ENCODE assay signal across 13 cellular contexts in the genomic region with DNA sequence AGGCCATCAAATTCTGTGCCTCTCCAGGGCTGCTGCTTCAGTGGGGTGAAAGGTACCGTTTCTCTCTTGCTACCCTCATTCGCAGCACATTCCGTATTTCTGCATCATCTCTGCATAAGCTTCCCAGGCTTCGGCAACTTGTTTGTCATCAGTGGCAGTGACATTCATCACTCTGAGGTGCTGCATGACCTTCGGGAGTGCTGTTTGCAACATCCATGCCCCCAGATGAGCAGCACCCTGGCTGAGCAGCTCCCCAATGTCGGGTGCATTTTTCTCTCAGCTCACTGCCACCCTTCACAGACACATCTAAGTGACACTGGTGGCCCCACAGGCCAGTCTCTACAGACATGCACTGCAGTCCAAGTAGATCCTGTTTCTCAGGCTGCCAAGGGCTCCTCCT. TPM values are rescaled to one million over a fixed set of nuclear protein-coding genes. Genes with fewer than 3 reads are reported as not detected.
A peak's percentile ranks its signal among the peaks of the same experiment; 100 is the strongest.
DNase-seq lines count a peak whose midpoint lies in the region; ATAC-seq and TF ChIP-seq lines count a peak whose summit lies in the region.
"Had no signal": no experiment of that assay in that cellular context is flagged by ENCODE, and none has a peak within 500 bp of the region (broad histone marks: within the 10 kb centered on the region; RNA-seq: fewer than 3 reads in every experiment).

No MANE protein-coding gene starts in this region.

- peak overlapping the region; percentile 41 for H3K4me3 Mint-ChIP-seq in activated B cell treated with CpG ODN at 0.5 μM for 24 hours
- peak overlapping the region; percentile 61 to 62 for H3K4me3 Mint-ChIP-seq in stimulated activated naive B cell treated with anti-CD40 and anti-IgM and Interleukin-4, amounts not matched to agents 10 μg/mL and 1 μg/mL and 100 μg/mL, for 72 hours
- H3K4me3 Mint-ChIP-seq: activated CD8-positive, alpha-beta T cell treated with anti-CD3 and anti-CD28 coated beads, Interleukin-2, amount 10 ng/mL, durations not matched to agents 7 days and 5 days had no signal

- peaks cover 1% of the 10 kb centered on the region for H3K27me3 Mint-ChIP-seq in activated B cell treated with CpG ODN at 0.5 μM for 24 hours
- peaks cover 0 to 3% of the 10 kb centered on the region in 2 donors for H3K27me3 Mint-ChIP-seq in stimulated activated naive B cell treated with anti-CD40 and anti-IgM and Interleukin-4, amounts not matched to agents 10 μg/mL and 1 μg/mL and 100 μg/mL, for 72 hours

- H3K9me3 Mint-ChIP-seq in activated B cell treated with CpG ODN at 0.5 μM for 24 hours: no peaks in the 10 kb centered on the region
- no peaks in the 10 kb centered on the region for H3K9me3 Mint-ChIP-seq in stimulated activated naive B cell treated with anti-CD40 and anti-IgM and Interleukin-4, amounts not matched to agents 10 μg/mL and 1 μg/mL and 100 μg/mL, for 72 hours

- H3K36me3 Mint-ChIP-seq in activated B cell treated with CpG ODN at 0.5 μM for 24 hours (ENCODE audit: low read depth): peaks cover 38% of the 10 kb centered on the region
- peaks cover 31 to 35% of the 10 kb centered on the region in 2 donors for H3K36me3 Mint-ChIP-seq in stimulated activated naive B cell treated with anti-CD40 and anti-IgM and Interleukin-4, amounts not matched to agents 10 μg/mL and 1 μg/mL and 100 μg/mL, for 72 hours

- no peaks in the 10 kb centered on the region for H3K36me3 ChIP-seq in hepatocyte (replicated peaks; ENCODE audit: insufficient read depth, low read depth)
- H3K36me3 ChIP-seq in colonic mucosa: no peaks in the 10 kb centered on the region

- CTCF ChIA-PET in activated B cell treated with CpG ODN at 0.5 μM for 24 hours (lab: Charles Lee): interaction anchor here (0.7 kb wide), 1 partner anchor 14 kb away, joined by 5 read pairs; no protein-coding TSS in a partner anchor

- ATAC-seq in activated B cell treated with CpG ODN at 0.5 μM for 24 hours (ENCODE audit: low read depth): no peak
- no peak for ATAC-seq in stimulated activated naive B cell treated with anti-CD40 and anti-IgM and Interleukin-4, amounts not matched to agents 10 μg/mL and 1 μg/mL and 100 μg/mL, for 72 hours (replicated peaks)
- ATAC-seq: activated CD8-positive, alpha-beta T cell treated with anti-CD3 and anti-CD28 coated beads, Interleukin-2, amount 10 ng/mL, durations not matched to agents 7 days and 5 days; esophagus mucosa had no signal

- H3K79me2 ChIP-seq in hepatocyte: peaks cover 86% of the 10 kb centered on the region

- H3K9me2 ChIP-seq in hepatocyte (replicated peaks; ENCODE audit: insufficient read depth): no peaks in the 10 kb centered on the region

- intact Hi-C loops in activated B cell treated with CpG ODN at 0.5 μM for 24 hours (cut with micrococcal nuclease) (loop anchor here (5.0 kb wide), 1 partner anchor 34 kb away; no protein-coding TSS in a partner anchor), colonic mucosa (cut with DNase I) (loop anchor here (5.0 to 10.0 kb wide), 2 partner anchors 102 to 184 kb away; no protein-coding TSS in a partner anchor)

- peaks cover 77% of the 10 kb centered on the region for H3K4me1 Mint-ChIP-seq in activated B cell treated with CpG ODN at 0.5 μM for 24 hours
- H3K4me1 Mint-ChIP-seq in stimulated activated naive B cell treated with anti-CD40 and anti-IgM and Interleukin-4, amounts not matched to agents 10 μg/mL and 1 μg/mL and 100 μg/mL, for 72 hours: peaks cover 65 to 79% of the 10 kb centered on the region in 2 donors

- TF ChIP-seq CTCF in activated B cell treated with CpG ODN at 0.5 μM for 24 hours (IDR thresholded peaks at IDR 0.05): no peak
- TF ChIP-seq CTCF in hepatocyte (IDR thresholded peaks at IDR 0.05; ENCODE audit: poor library complexity): no peak
- TF ChIP-seq CTCF in colonic mucosa (IDR thresholded peaks at IDR 0.05): no peak

- peak overlapping the region; percentile 18 for H3K27ac Mint-ChIP-seq in activated B cell treated with CpG ODN at 0.5 μM for 24 hours
- peak overlapping the region; percentile 59 for H3K27ac Mint-ChIP-seq in stimulated activated naive B cell treated with anti-CD40 and anti-IgM and Interleukin-4, amounts not matched to agents 10 μg/mL and 1 μg/mL and 100 μg/mL, for 72 hours
- H3K27ac Mint-ChIP-seq: activated CD8-positive, alpha-beta T cell treated with anti-CD3 and anti-CD28 coated beads, Interleukin-2, amount 10 ng/mL, durations not matched to agents 7 days and 5 days had no signal

- WGBS in hepatocyte (ENCODE audit: low lambda C conversion rate, missing lambda C conversion rate): 63% methylated on average over 6 of the region's 6 CpGs

- H3K27ac ChIP-seq in hepatocyte (no peak overlapping the region), colonic mucosa (no peak overlapping the region)

- peaks cover 66% of the 10 kb centered on the region for H3K4me1 ChIP-seq in hepatocyte (ENCODE audit: insufficient read depth)
- peaks cover 13% of the 10 kb centered on the region for H3K4me1 ChIP-seq in colonic mucosa

- H3K4me3 ChIP-seq in hepatocyte (no peak overlapping the region), colonic mucosa (no peak overlapping the region)

- H3K9ac ChIP-seq in colonic mucosa (ENCODE audit: low read depth in 2 of 2, low read length in 2 of 2): no peak overlapping the region

- H4K20me1 ChIP-seq in hepatocyte (ENCODE audit: insufficient read depth, poor library complexity, severe bottlenecking): peaks cover 81% of the 10 kb centered on the region

- DNase-seq in activated CD8-positive, alpha-beta memory T cell treated with anti-CD3 and anti-CD28 coated beads, Interleukin-2, amount 50 U/mL, for 48 hours: peak; percentile 50
- no peak for DNase-seq in activated CD8-positive, alpha-beta memory T cell treated with anti-CD3 and anti-CD28 coated beads, Interleukin-2, amount 50 U/mL, for 4 hours
- DNase-seq in activated B cell treated with CpG ODN at 0.5 μM for 24 hours (no peak), hepatocyte (ENCODE audit: low spot score) (no peak), LoVo (ENCODE audit: low spot score) (no peak), colonic mucosa (no peak), mucosa of gallbladder (ENCODE audit: low spot score) (no peak)
- DNase-seq in stimulated activated naive B cell treated with anti-CD40 and anti-IgM and Interleukin-4, amounts not matched to agents 10 μg/mL and 1 μg/mL and 100 μg/mL, for 72 hours: no peak
- DNase-seq: activated CD8-positive, alpha-beta T cell treated with anti-CD3 and anti-CD28 coated beads, Interleukin-2, amount 10 ng/mL, durations not matched to agents 7 days and 5 days; aorta; NCI-H526; posterior cingulate gyrus had no signal

- peak overlapping the region; percentile 85 for H3K4me2 ChIP-seq in hepatocyte

- no peaks in the 10 kb centered on the region for H3K9me3 ChIP-seq in hepatocyte (ENCODE audit: low read depth)
- H3K9me3 ChIP-seq in colonic mucosa: no peaks in the 10 kb centered on the region

- no peak overlapping the region for H2AFZ ChIP-seq in hepatocyte

- POLR2A ChIA-PET in activated B cell treated with CpG ODN at 0.5 μM for 24 hours (lab: Charles Lee): interaction anchor here (0.7 kb wide), 1 partner anchor 186 kb away, joined by 3 read pairs; no protein-coding TSS in a partner anchor

- H3K27me3 ChIP-seq in hepatocyte: no peaks in the 10 kb centered on the region
- H3K27me3 ChIP-seq in colonic mucosa: no peaks in the 10 kb centered on the region

RNA-seq across cellular contexts. Expression of a gene that starts 3.8 kb away (rescaled TPM):
- 110 and 131 TPM in 2 replicates for total RNA-seq in activated B cell treated with CpG ODN at 0.5 μM for 24 hours
- 18.9 and 30.8 TPM in 2 replicates for total RNA-seq in hepatocyte
- polyA plus RNA-seq in hepatocyte: 31.5 and 32.7 TPM in 2 replicates
- total RNA-seq in colonic mucosa: 10 to 100 TPM; 42.0 to 45.2 TPM
- 74.6 TPM for total RNA-seq in mucosa of gallbladder
